ENCODE assay signal across 8 cellular contexts in the genomic region with DNA sequence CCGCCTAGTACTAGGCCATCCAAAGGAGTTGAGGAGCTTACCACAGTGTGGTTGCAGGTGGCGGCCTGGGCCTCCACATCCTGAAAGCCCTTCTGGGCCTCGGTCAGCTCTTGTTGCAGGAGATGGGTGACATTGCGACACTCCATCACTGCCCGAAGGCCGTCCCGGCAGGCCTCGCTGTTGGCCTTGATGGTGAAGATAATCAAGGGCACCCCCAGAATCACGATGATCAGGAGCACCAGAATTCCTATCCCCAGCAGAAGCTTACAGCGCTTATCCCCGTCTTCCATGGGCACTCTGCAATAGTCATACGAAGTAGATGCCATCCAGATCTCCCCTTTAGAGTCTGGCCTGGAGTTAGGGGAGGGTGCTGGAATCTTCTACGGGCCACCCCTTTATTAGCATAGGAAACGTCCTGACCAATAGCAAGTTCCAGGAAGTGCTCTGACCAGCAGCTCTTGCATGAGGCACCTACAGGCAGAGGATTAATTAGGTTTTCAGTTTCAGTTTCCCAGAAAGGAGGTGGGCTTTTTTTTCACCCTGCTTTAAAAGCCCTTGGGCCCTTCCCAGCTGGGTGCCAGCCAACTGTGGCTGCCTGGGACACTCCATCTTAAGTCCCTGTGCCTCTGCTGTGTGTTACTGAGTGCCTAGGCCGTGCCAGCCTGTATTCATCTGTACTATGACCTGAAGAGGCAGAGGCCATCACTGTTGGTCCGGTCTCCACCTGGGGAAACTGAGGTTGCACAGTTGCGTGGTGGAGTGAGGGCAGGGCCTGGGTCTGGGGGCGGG. TPM values are rescaled to one million over a fixed set of nuclear protein-coding genes. Genes with fewer than 3 reads are reported as not detected.
DNase-seq lines count a peak whose midpoint lies in the region; ATAC-seq, FAIRE-seq and TF ChIP-seq lines count a peak whose summit lies in the region.

A gene with protein sequence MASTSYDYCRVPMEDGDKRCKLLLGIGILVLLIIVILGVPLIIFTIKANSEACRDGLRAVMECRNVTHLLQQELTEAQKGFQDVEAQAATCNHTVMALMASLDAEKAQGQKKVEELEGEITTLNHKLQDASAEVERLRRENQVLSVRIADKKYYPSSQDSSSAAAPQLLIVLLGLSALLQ (minus strand): TSS at position 381 of the 789 bp plus-strand sequence. CDS start 55 bp downstream, at position 326.

- no peak for FAIRE-seq in D721Med (lab: Jason Lieb, UNC)

- ATAC-seq in GM18499 (IDR thresholded peaks at IDR 0.05; ENCODE audit: insufficient read depth, unreplicated experiment) (peak; percentile 58), HG02571 (IDR thresholded peaks at IDR 0.05; ENCODE audit: unreplicated experiment) (peak; percentile 76)
- ATAC-seq in natural killer cell treated with Interleukin-12 subunit alpha and Interleukin-12 subunit beta and Interleukin-15 and Interleukin-18, amount 100 ng/mL, for 72 hours = peak; percentile 86 to 92

- peaks cover 25 to 43% of the 10 kb centered on the region in 2 donors for H3K4me1 Mint-ChIP-seq in natural killer cell treated with Interleukin-12 subunit alpha and Interleukin-12 subunit beta and Interleukin-15 and Interleukin-18, amount 100 ng/mL, for 72 hours (ENCODE audit: low read depth in 2 of 2)

- DNase-seq in NB4 (ENCODE audit: low read depth) = peak; percentile 94
- DNase-seq in activated CD8-positive, alpha-beta memory T cell treated with anti-CD3 and anti-CD28 coated beads, Interleukin-2, amount 50 U/mL, for 48 hours = peak; percentile 76
- peak; percentile 59 for DNase-seq in fibroblast of pulmonary artery (ENCODE audit: low read depth)
- DNase-seq in natural killer cell treated with Interleukin-12 subunit alpha and Interleukin-12 subunit beta and Interleukin-15 and Interleukin-18, amount 100 ng/mL, for 72 hours (ENCODE audit: low spot score) = peak; percentile 86
- no peak for DNase-seq in NCI-H2171 treated with DMSO at 0.1 percent for 48 hours (lab: John Stamatoyannopoulos, UW)
- DNase-seq in D721Med (ENCODE audit: insufficient read length, low spot score) = no peak

- peak within 1 kb of the TSS; percentile 89 to 99 for H3K27ac Mint-ChIP-seq in natural killer cell treated with Interleukin-12 subunit alpha and Interleukin-12 subunit beta and Interleukin-15 and Interleukin-18, amount 100 ng/mL, for 72 hours

- H3K27me3 Mint-ChIP-seq in natural killer cell treated with Interleukin-12 subunit alpha and Interleukin-12 subunit beta and Interleukin-15 and Interleukin-18, amount 100 ng/mL, for 72 hours = no peaks in the 10 kb centered on the region

- peak within 1 kb of the TSS; percentile 96 for H3K4me3 Mint-ChIP-seq in natural killer cell treated with Interleukin-12 subunit alpha and Interleukin-12 subunit beta and Interleukin-15 and Interleukin-18, amount 100 ng/mL, for 72 hours

- TF ChIP-seq CTCF in NB4 (IDR thresholded peaks at IDR 0.05; ENCODE audit: low read depth, low read length) = no peak
- no peak for TF ChIP-seq CTCF in fibroblast of pulmonary artery (IDR thresholded peaks at IDR 0.05; ENCODE audit: low read length, missing control alignments)
- TF ChIP-seq CTCF in D721Med (IDR thresholded peaks at IDR 0.05; ENCODE audit: insufficient read depth, missing control alignments) = no peak

- TF ChIP-seq POLR2A in NB4 (IDR thresholded peaks at IDR 0.05; ENCODE audit: extremely low read depth, insufficient read length) = peak; percentile 72

- H3K9me3 Mint-ChIP-seq in natural killer cell treated with Interleukin-12 subunit alpha and Interleukin-12 subunit beta and Interleukin-15 and Interleukin-18, amount 100 ng/mL, for 72 hours = no peaks in the 10 kb centered on the region

- H3K4me3 ChIP-seq in NB4 (ENCODE audit: low read depth, low read length) (peak within 1 kb of the TSS; percentile 74), fibroblast of pulmonary artery (replicated peaks; ENCODE audit: low read depth, low read length) (no peak within 1 kb of the TSS)

- no peaks in the 10 kb centered on the region for H3K36me3 Mint-ChIP-seq in natural killer cell treated with Interleukin-12 subunit alpha and Interleukin-12 subunit beta and Interleukin-15 and Interleukin-18, amount 100 ng/mL, for 72 hours

RNA-seq across cellular contexts. Expression of the gene that starts here (rescaled TPM):
- total RNA-seq in natural killer cell treated with Interleukin-12 subunit alpha and Interleukin-12 subunit beta and Interleukin-15 and Interleukin-18, amount 100 ng/mL, for 72 hours = 100 to 1,000 TPM; 150 to 282 TPM

Comparison
In these comparisons a context has a peak if more than half of its experiments do, and no peak if none do; other contexts are left out.
1. DNase-seq: peak in NB4 (single experiment), activated CD8-positive, alpha-beta memory T cell treated with anti-CD3 and anti-CD28 coated beads, Interleukin-2, amount 50 U/mL, for 48 hours (single experiment), fibroblast of pulmonary artery (single experiment) and natural killer cell treated with Interleukin-12 subunit alpha and Interleukin-12 subunit beta and Interleukin-15 and Interleukin-18, amount 100 ng/mL, for 72 hours (single experiment); none in NCI-H2171 treated with DMSO at 0.1 percent for 48 hours (single experiment) and D721Med (single experiment).
2. Peak in every context shown above with its lines, with median percentiles within 50 percentile points of each other: ATAC-seq.